Comparison of ENCODE assay signal across 8 cellular contexts in the genomic region with DNA sequence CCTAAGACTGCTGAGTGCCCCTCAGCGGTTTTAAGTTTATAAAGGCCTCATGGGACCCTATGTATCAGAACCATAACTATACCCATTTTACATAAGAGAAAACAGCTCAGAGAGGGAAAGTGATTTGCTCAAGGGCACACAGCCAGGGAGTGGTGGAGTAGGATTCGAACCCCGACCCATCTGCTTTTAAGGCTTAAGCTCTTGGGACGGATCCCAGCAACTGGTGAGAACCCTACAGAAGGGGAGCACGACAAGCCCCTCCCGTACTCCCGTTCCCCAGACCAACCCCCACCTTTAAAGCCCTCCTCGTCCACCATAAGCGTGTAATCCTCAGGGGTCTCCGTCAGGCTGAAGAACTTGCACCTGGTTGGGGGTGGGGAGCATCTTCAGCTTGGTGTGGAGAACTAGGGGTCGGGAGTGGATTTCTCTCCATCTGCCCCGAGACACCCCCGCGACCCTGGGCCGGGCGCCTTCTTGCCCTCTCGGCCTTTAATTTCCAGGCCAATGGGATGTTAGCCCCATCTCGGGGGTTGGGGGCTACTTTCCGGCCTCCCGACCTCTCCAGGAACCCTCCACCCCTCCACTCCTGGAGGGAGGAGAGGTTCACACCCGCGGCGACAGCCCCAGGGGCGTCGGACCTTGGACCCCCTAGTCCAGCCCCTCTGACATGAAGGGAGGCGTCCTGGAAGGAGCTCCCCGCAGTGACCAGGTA. TPM values are rescaled to one million over a fixed set of nuclear protein-coding genes. Genes with fewer than 3 reads are reported as not detected.
A peak's percentile ranks its signal among the peaks of the same experiment; 100 is the strongest.
DNase-seq lines count a peak whose midpoint lies in the region; ATAC-seq and TF ChIP-seq lines count a peak whose summit lies in the region.

No MANE protein-coding gene starts in this region.

- H3K4me2 ChIP-seq in DND-41 (ENCODE audit: insufficient read depth, low read length) = peak overlapping the region; percentile 90
- H3K4me2 ChIP-seq in parathyroid adenoma (ENCODE audit: low read length) = peak overlapping the region; percentile 95

- in situ Hi-C loops in KBM-7 (cut with MboI; ENCODE audit: low pct_unique_long_range_greater_than_20kb, low sequenced_read_pairs) = no loop called here

- H4K20me1 ChIP-seq in DND-41 (ENCODE audit: insufficient read depth, low read length) = peaks cover 6% of the 10 kb centered on the region

- ATAC-seq in DND-41 (ENCODE audit: insufficient read depth, low read depth) (no peak), RWPE2 (ENCODE audit: low read depth) (no peak), HG03135 (IDR thresholded peaks at IDR 0.05; ENCODE audit: unreplicated experiment) (no peak)

- H3K9me3 ChIP-seq in DND-41 (ENCODE audit: insufficient read depth, low read length, severe bottlenecking) (no peaks in the 10 kb centered on the region), RWPE2 (ENCODE audit: severe bottlenecking) (no peaks in the 10 kb centered on the region), esophagus (ENCODE audit: control insufficient read depth in 2 of 2, insufficient read depth in 1 of 2, low read depth in 1 of 2, low read length in 1 of 2) (no peaks in the 10 kb centered on the region), parathyroid adenoma (ENCODE audit: control insufficient read depth, low read length) (no peaks in the 10 kb centered on the region)

- DNase-seq in DND-41 (peak; percentile 48), RWPE2 (ENCODE audit: low spot score) (no peak), KBM-7 (no peak), dermis blood vessel endothelial cell (no peak), DMS53 (lab: John Stamatoyannopoulos, UW) (no peak)

- H3K27ac ChIP-seq in DND-41 (ENCODE audit: low read length) (peak overlapping the region; percentile 94), RWPE2 (ENCODE audit: poor library complexity, severe bottlenecking) (peak overlapping the region; percentile 79), esophagus (ENCODE audit: low read depth in 2 of 2, low read length in 1 of 2) (peak overlapping the region; percentile 86 to 98), parathyroid adenoma (peak overlapping the region; percentile 98)

- H3K27me3 ChIP-seq in DND-41 (ENCODE audit: insufficient read depth, low read length, poor library complexity) (no peaks in the 10 kb centered on the region), RWPE2 (ENCODE audit: insufficient read depth, poor library complexity, severe bottlenecking) (no peaks in the 10 kb centered on the region), esophagus (ENCODE audit: control insufficient read depth in 1 of 2, insufficient read depth in 2 of 2, low read length in 2 of 2) (no peaks in the 10 kb centered on the region), parathyroid adenoma (ENCODE audit: control insufficient read depth, insufficient read depth, low read length) (no peaks in the 10 kb centered on the region)

- WGBS in esophagus, 2 donors = 8 to 10% methylated on average over 26 to 27 of the region's 27 CpGs

- H2AFZ ChIP-seq in DND-41 (ENCODE audit: low read depth, low read length) (peak overlapping the region; percentile 43), parathyroid adenoma (peak overlapping the region; percentile 15)

- H3K79me2 ChIP-seq in DND-41 (ENCODE audit: insufficient read depth, low read length) (peaks cover 47% of the 10 kb centered on the region), parathyroid adenoma (no peaks in the 10 kb centered on the region)

- peak overlapping the region; percentile 67 to 89; a peak in 3 of 4 replicates for H3K4me3 ChIP-seq in DND-41 (ENCODE audit: low read depth in 1 of 2, low read length in 2 of 2)
- peak overlapping the region; percentile 47 for H3K4me3 ChIP-seq in RWPE2 (ENCODE audit: severe bottlenecking)
- peak overlapping the region; percentile 57 to 89 for H3K4me3 ChIP-seq in esophagus (ENCODE audit: low read depth in 1 of 2, low read length in 2 of 2)
- H3K4me3 ChIP-seq in parathyroid adenoma (ENCODE audit: low read depth, low read length) = peak overlapping the region; percentile 88

- H3K4me1 ChIP-seq in DND-41 (ENCODE audit: insufficient read depth, low read length) (peaks cover 85% of the 10 kb centered on the region), RWPE2 (ENCODE audit: insufficient read depth, poor library complexity, severe bottlenecking) (peaks cover 22% of the 10 kb centered on the region), esophagus (ENCODE audit: control insufficient read depth in 2 of 2, insufficient read depth in 2 of 2, low read length in 1 of 2) (peaks cover 4 to 42% of the 10 kb centered on the region in 2 donors), parathyroid adenoma (peaks cover 22% of the 10 kb centered on the region)

- H3K36me3 ChIP-seq in DND-41 (ENCODE audit: insufficient read depth, low read length) (peaks cover 60% of the 10 kb centered on the region), RWPE2 (ENCODE audit: low read depth) (peaks cover 4% of the 10 kb centered on the region; the same call in 1 of the 2 replicates), esophagus (ENCODE audit: control insufficient read depth in 2 of 2, insufficient read depth in 2 of 2, low read length in 1 of 2) (peaks cover 9 to 45% of the 10 kb centered on the region in 2 donors), parathyroid adenoma (ENCODE audit: control insufficient read depth, insufficient read depth, low read length) (no peaks in the 10 kb centered on the region)

- peak overlapping the region; percentile 83 for H3K9ac ChIP-seq in DND-41 (ENCODE audit: low read depth, low read length)
- H3K9ac ChIP-seq in parathyroid adenoma = peak overlapping the region; percentile 55

- TF ChIP-seq CTCF in DND-41 (IDR thresholded peaks at IDR 0.05; ENCODE audit: borderline replicate concordance, extremely low read depth, low read length, poor library complexity, severe bottlenecking) (no peak), RWPE2 (IDR thresholded peaks at IDR 0.05; ENCODE audit: poor library complexity, severe bottlenecking) (no peak), parathyroid adenoma (IDR thresholded peaks at IDR 0.05) (no peak)

RNA-seq across cellular contexts. Expression of gene CASTOR1, which starts 0.7 kb away (rescaled TPM):
- polyA plus RNA-seq in esophagus = 10 to 100 TPM; 29.7 to 39.3 TPM
- 8.5 and 14.7 TPM in 2 replicates for total RNA-seq in dermis blood vessel endothelial cell

RNA-seq across cellular contexts. Expression of gene OSM, which starts 21.9 kb away (rescaled TPM):
- polyA plus RNA-seq in esophagus = under 1 TPM; 0.22 to 0.63 TPM
- total RNA-seq in dermis blood vessel endothelial cell = not detected in 2 replicates

RNA-seq across cellular contexts. Expression of gene TBC1D10A, which starts 38.2 kb away (rescaled TPM):
- polyA plus RNA-seq in esophagus = 10 to 100 TPM; 30.4 to 35.3 TPM
- total RNA-seq in dermis blood vessel endothelial cell = 10.6 and 11.7 TPM in 2 replicates

RNA-seq across cellular contexts. Expression of gene LIF, which starts 42.0 kb away (rescaled TPM):
- 1 to 10 TPM in 1 of 2 donors, under 1 TPM in 1; 0.54 to 1.0 TPM for polyA plus RNA-seq in esophagus
- total RNA-seq in dermis blood vessel endothelial cell = 1.1 and 1.7 TPM in 2 replicates
